ENCODE assay signal across 8 cellular contexts in the genomic region with DNA sequence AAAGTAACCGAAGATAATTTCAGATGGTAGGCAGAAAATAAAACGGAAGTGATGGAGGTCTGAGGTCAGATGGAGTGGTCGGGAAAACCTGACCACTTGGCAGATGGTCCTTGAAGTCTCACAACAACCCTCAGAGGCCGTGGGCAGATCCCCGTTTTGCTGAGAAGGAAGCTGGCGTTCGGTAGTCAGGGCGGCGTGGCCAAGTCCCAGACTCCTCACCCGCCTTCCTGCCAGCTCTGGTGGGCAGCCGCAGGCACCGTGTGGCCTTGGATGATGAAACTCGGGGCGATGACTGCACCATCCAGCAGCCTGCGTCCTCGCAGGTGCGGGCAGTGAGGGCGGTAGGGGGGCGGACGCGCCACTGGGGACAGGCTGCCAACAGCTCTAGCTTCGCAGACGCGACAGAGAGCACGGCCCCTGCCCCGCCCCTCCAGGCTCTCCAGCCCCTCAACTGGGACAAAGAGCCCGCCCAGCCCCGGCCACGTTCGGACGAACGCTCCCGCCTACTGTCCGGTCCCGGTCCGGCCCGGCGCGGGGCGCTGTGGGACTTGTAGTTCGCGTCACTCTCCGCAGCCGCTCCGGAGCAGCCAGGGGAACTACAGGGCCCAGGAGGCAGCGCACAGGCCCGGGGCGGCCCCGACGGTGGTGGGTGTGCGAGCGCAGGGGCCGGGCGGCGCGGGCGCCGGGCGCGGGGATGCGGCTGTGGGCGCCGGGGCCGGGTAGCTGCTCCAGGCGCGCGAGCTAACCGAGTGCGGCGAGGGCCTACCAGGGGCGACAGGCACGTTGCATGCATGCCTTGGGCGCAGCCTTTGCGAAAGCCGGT. TPM values are rescaled to one million over a fixed set of nuclear protein-coding genes. Genes with fewer than 3 reads are reported as not detected.
DNase-seq lines count a peak whose midpoint lies in the region; ATAC-seq, FAIRE-seq and TF ChIP-seq lines count a peak whose summit lies in the region.

GPT2 (plus strand) TSS at position 673 of the 823 bp plus-strand sequence. CDS start 354 bp downstream, outside the sequence.

- peak within 1 kb of the TSS in 3 of 4 donors; percentile 61 to 70 (median 70) for H3K27ac ChIP-seq in upper lobe of left lung

- TF ChIP-seq EP300 in upper lobe of left lung (IDR thresholded peaks at IDR 0.05): no peak

- H3K4me1 Mint-ChIP-seq in T-cell: peaks cover 5 to 13% (median 11%) of the 10 kb centered on the region in 3 donors

- H3K4me3 Mint-ChIP-seq in T-cell: peak within 1 kb of the TSS; percentile 79 to 84 (median 84)

- peaks cover 7 to 11% of the 10 kb centered on the region in 2 donors for H3K27me3 Mint-ChIP-seq in T-cell

- 0 to 1% methylated on average over 21 to 37 of the region's 75 CpGs for WGBS in upper lobe of left lung, 2 donors

- POLR2A ChIA-PET in T-cell (lab: Charles Lee): interaction anchor here (0.5 to 0.6 kb wide), 2 partner anchors 54 kb away, joined by 5 to 16 read pairs; no protein-coding TSS in a partner anchor

- H3K27ac Mint-ChIP-seq in T-cell: peak within 1 kb of the TSS in 1 of 2 donors; percentile 22

- no peaks in the 10 kb centered on the region for H3K36me3 Mint-ChIP-seq in T-cell

- peak within 1 kb of the TSS; percentile 87 to 97 (median 94) for H3K4me3 ChIP-seq in upper lobe of left lung

- H3K36me3 ChIP-seq in upper lobe of left lung: no peaks in the 10 kb centered on the region

- intact Hi-C loops in left cardiac atrium (cut with DNase I): no loop called here
- intact Hi-C loops in posterior vena cava (cut with DNase I): loop anchor here in 1 of 2 donors (1.0 kb wide), 1 partner anchor 23 kb away; no protein-coding TSS in a partner anchor

- no peaks in the 10 kb centered on the region for H3K27me3 ChIP-seq in upper lobe of left lung

- peak; percentile 81 for FAIRE-seq in GM12892 (lab: Jason Lieb, UNC)

- CTCF ChIA-PET in T-cell (lab: Charles Lee): interaction anchor here (0.6 kb wide), 2 partner anchors 24 to 50 kb away, joined by 3 to 5 read pairs; no protein-coding TSS in a partner anchor

- DNase-seq in GM12892 (ENCODE audit: insufficient read length) (peak; percentile 79), NCI-H1436 (lab: John Stamatoyannopoulos, UW) (peak; percentile 83), T-cell (peak; percentile 4 to 73 (median 45)), amniotic stem cell (lab: John Stamatoyannopoulos, UW) (peak; percentile 97), left cardiac atrium (peak; percentile 99), posterior vena cava (ENCODE audit: low spot score) (peak; percentile 98), upper lobe of left lung (peak; percentile 99 to 100)

- H3K9me3 ChIP-seq in upper lobe of left lung: no peaks in the 10 kb centered on the region

- H3K9me3 Mint-ChIP-seq in T-cell: no peaks in the 10 kb centered on the region

- TF ChIP-seq POLR2A in GM12892 (IDR thresholded peaks at IDR 0.05; ENCODE audit: low read depth, low read length): no peak
- peak in 2 of 4 donors; percentile 24 to 45 for TF ChIP-seq POLR2A in upper lobe of left lung (IDR thresholded peaks at IDR 0.05)

- H3K4me1 ChIP-seq in upper lobe of left lung: peaks cover 12 to 20% (median 16%) of the 10 kb centered on the region in 4 donors

- ATAC-seq in HG02798 (IDR thresholded peaks at IDR 0.05; ENCODE audit: poor library complexity, unreplicated experiment) (peak; percentile 98), T-cell (replicated peaks in 1 of 4) (peak; percentile 96 to 97 (median 96)), left cardiac atrium (peak; percentile 98 to 99), upper lobe of left lung (ENCODE audit: low FRiP score in 2 of 2) (peak; percentile 99)

- peak in 5 of 6 experiments; percentile 28 to 55 (median 51) for TF ChIP-seq CTCF in upper lobe of left lung (IDR thresholded peaks at IDR 0.05)

RNA-seq across cellular contexts. Expression of gene GPT2, which starts in this region (rescaled TPM):
- 2.9 TPM for polyA plus RNA-seq in GM12892 (2012; ENCODE audit: missing spikeins)
- total RNA-seq in T-cell (1 to 10 TPM in 3 of 5 donors, under 1 TPM in 2; 0.40 to 4.7 (median 2.1) TPM), left cardiac atrium (10 to 100 TPM; 14.0 to 24.5 TPM), posterior vena cava (1 to 10 TPM; 3.3 to 4.5 TPM), upper lobe of left lung (10 to 100 TPM in 1 of 6 donors, 1 to 10 TPM in 5; 2.9 to 19.9 (median 6.3) TPM)

Comparison
In these comparisons a context has a peak if more than half of its experiments do, and no peak if none do; other contexts are left out.
1. Peak in every context shown above with its lines: DNase-seq, ATAC-seq, H3K4me3 ChIP-seq and H3K27ac ChIP-seq.
2. DNase-seq: peak in every context shown above with its lines; median percentile 100 in upper lobe of left lung; 99 in left cardiac atrium; 98 in posterior vena cava; 97 in amniotic stem cell; 83 in NCI-H1436; 79 in GM12892; 45 in T-cell.